In the genomic region with DNA sequence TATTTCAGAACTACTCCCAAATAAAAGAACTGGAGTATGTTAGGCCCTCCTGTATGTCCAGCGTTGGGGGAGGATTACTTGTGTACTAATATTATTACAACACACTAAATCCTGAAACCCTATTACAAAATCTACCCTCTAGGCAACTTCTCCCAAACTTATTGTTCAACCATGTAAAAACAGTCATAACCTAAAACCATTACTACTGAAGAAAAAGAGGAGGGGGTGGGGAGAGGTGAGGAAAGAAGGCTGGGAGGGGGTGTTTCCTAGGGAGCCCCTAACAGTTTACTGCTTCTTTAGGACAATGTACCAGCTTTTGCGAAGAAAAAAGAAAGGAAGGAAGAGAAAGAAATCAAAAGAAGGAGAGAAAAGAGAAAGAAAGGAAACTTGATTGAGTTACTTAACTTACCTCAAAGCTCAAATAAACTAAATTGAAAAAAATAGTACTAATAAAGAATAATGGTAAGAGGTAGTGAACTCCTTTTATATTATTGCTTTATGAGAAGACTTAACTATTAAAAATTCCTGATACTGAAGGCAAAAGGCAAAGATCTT, we compare ENCODE assay signal across 14 cellular contexts. TPM values are rescaled to one million over a fixed set of nuclear protein-coding genes. Genes with fewer than 3 reads are reported as not detected.
DNase-seq lines count a peak whose midpoint lies in the region; ATAC-seq, FAIRE-seq and TF ChIP-seq lines count a peak whose summit lies in the region.
"Had no signal": no experiment of that assay in that cellular context is flagged by ENCODE, and none has a peak within 500 bp of the region (broad histone marks: within the 10 kb centered on the region; RNA-seq: fewer than 3 reads in every experiment).

No MANE protein-coding gene starts in this region.

- H3K4me2 ChIP-seq in neural cell (ENCODE audit: low read length), result no peak overlapping the region

- no peak overlapping the region for H2AFZ ChIP-seq in neural cell (ENCODE audit: low read depth, low read length)

- intact Hi-C loops in heart right ventricle (cut with DNase I), result loop anchor here in 1 of 10 donors (10.0 kb wide), 1 partner anchor 606 kb away; no protein-coding TSS in a partner anchor

- H3K79me2 ChIP-seq in neural cell (replicated peaks; ENCODE audit: insufficient read depth, low read length), result peaks cover 73% of the 10 kb centered on the region

- H3K4me3 ChIP-seq in AG09309 (ENCODE audit: control insufficient read depth, low read depth, low read length) (peak overlapping the region; percentile 92), NT2/D1 (ENCODE audit: insufficient read length, low read depth) (peak overlapping the region; percentile 93), fibroblast of pulmonary artery (replicated peaks; ENCODE audit: low read depth, low read length) (no peak overlapping the region), neural cell (ENCODE audit: low read length) (peak overlapping the region; percentile 78), brain microvascular endothelial cell (ENCODE audit: low read depth, low read length) (no peak overlapping the region), heart right ventricle (peak overlapping the region in 2 of 10 donors; percentile 54 to 63)
- H3K4me3 ChIP-seq: body of pancreas, thoracic aorta had no signal

- no peak for FAIRE-seq in GM12892 (lab: Jason Lieb, UNC)

- peaks cover 8% of the 10 kb centered on the region for H3K36me3 ChIP-seq in NT2/D1 (ENCODE audit: insufficient read depth, insufficient read length, low read length)
- H3K36me3 ChIP-seq in neural cell (ENCODE audit: insufficient read depth, low read length), result no peaks in the 10 kb centered on the region
- no peaks in the 10 kb centered on the region for H3K36me3 ChIP-seq in brain microvascular endothelial cell (replicated peaks)
- no peaks in the 10 kb centered on the region for H3K36me3 ChIP-seq in heart right ventricle
- H3K36me3 ChIP-seq: thoracic aorta had no signal

- H3K4me1 Mint-ChIP-seq in stimulated activated naive CD8-positive, alpha-beta T cell treated with anti-CD3 and anti-CD28 coated beads, Interleukin-15, amount 100 ng/mL, for 72 hours, result peaks cover 16% of the 10 kb centered on the region

- TF ChIP-seq RAD21 in neural cell (conservative IDR thresholded peaks at IDR 0.05), result no peak

- no peaks in the 10 kb centered on the region for H3K9me2 ChIP-seq in neural cell (ENCODE audit: insufficient read depth, low read length)

- no peak for TF ChIP-seq CTCF in AG09309 (IDR thresholded peaks at IDR 0.05; ENCODE audit: control insufficient read depth, insufficient read depth, low read depth, low read length, missing control alignments)
- no peak for TF ChIP-seq CTCF in fibroblast of pulmonary artery (IDR thresholded peaks at IDR 0.05; ENCODE audit: low read length, missing control alignments)
- no peak for TF ChIP-seq CTCF in neural cell (IDR thresholded peaks at IDR 0.05; ENCODE audit: poor library complexity, severe bottlenecking)
- TF ChIP-seq CTCF in brain microvascular endothelial cell (IDR thresholded peaks at IDR 0.05; ENCODE audit: low read depth, low read length, missing control alignments), result no peak
- TF ChIP-seq CTCF in heart right ventricle (IDR thresholded peaks at IDR 0.05), result no peak

- TF ChIP-seq POLR2A in GM12892 (IDR thresholded peaks at IDR 0.05; ENCODE audit: low read depth, low read length), result no peak

- H3K27me3 ChIP-seq in NT2/D1 (ENCODE audit: insufficient read depth, insufficient read length) (no peaks in the 10 kb centered on the region), neural cell (ENCODE audit: insufficient read depth, low read depth, low read length) (peaks cover 46% of the 10 kb centered on the region), brain microvascular endothelial cell (replicated peaks) (peaks cover 33% of the 10 kb centered on the region), heart right ventricle (peaks cover 24 to 97% (median 82%) of the 10 kb centered on the region in 7 donors)

- H3K9me3 ChIP-seq in NT2/D1 (ENCODE audit: insufficient read depth, low read length), result no peaks in the 10 kb centered on the region
- H3K9me3 ChIP-seq in neural cell (ENCODE audit: low read length), result no peaks in the 10 kb centered on the region
- H3K9me3 ChIP-seq in heart right ventricle, result no peaks in the 10 kb centered on the region
- H3K9me3 ChIP-seq: body of pancreas, thoracic aorta had no signal

- H3K4me3 Mint-ChIP-seq in stimulated activated naive CD8-positive, alpha-beta T cell treated with anti-CD3 and anti-CD28 coated beads, Interleukin-15, amount 100 ng/mL, for 72 hours, result no peak overlapping the region

- no peak for TF ChIP-seq EP300 in neural cell (conservative IDR thresholded peaks at IDR 0.05; ENCODE audit: poor library complexity, severe bottlenecking)

- ATAC-seq in stimulated activated naive CD8-positive, alpha-beta T cell treated with anti-CD3 and anti-CD28 coated beads, Interleukin-15, amount 100 ng/mL, for 72 hours, result no peak
- no peak for ATAC-seq in heart right ventricle
- ATAC-seq: body of pancreas had no signal

- no peaks in the 10 kb centered on the region for H4K20me1 ChIP-seq in neural cell (ENCODE audit: insufficient read depth)

- peaks cover 76% of the 10 kb centered on the region for H3K27me3 Mint-ChIP-seq in stimulated activated naive CD8-positive, alpha-beta T cell treated with anti-CD3 and anti-CD28 coated beads, Interleukin-15, amount 100 ng/mL, for 72 hours

- no peak overlapping the region for H3K27ac Mint-ChIP-seq in stimulated activated naive CD8-positive, alpha-beta T cell treated with anti-CD3 and anti-CD28 coated beads, Interleukin-15, amount 100 ng/mL, for 72 hours

- 77 to 85% methylated on average over 2 of the region's 2 CpGs for WGBS in heart right ventricle, 2 donors

- in situ Hi-C loops in brain microvascular endothelial cell (cut with HindIII; ENCODE audit: low pct_ligation_motif_present, low sequenced_read_pairs), result no loop called here

- H3K4me1 ChIP-seq in NT2/D1 (ENCODE audit: insufficient read depth, insufficient read length), result peaks cover 3% of the 10 kb centered on the region
- peaks cover 0 to 34% (median 18%) of the 10 kb centered on the region in 9 donors for H3K4me1 ChIP-seq in heart right ventricle

- H3K27ac ChIP-seq in neural cell (ENCODE audit: low read length), result no peak overlapping the region
- no peak overlapping the region for H3K27ac ChIP-seq in brain microvascular endothelial cell
- no peak overlapping the region for H3K27ac ChIP-seq in heart right ventricle
- H3K27ac ChIP-seq: body of pancreas, thoracic aorta had no signal

- peak overlapping the region; percentile 98 for H3K9ac ChIP-seq in NT2/D1 (ENCODE audit: insufficient read length, low read depth)
- H3K9ac ChIP-seq in neural cell (ENCODE audit: low read length), result no peak overlapping the region

- DNase-seq in AG09309 (ENCODE audit: low read depth) (no peak), NT2/D1 (ENCODE audit: low read depth, low spot score) (no peak), fibroblast of pulmonary artery (ENCODE audit: low read depth) (peak; percentile 40), GM12892 (ENCODE audit: insufficient read length) (no peak), brain microvascular endothelial cell (no peak), heart right ventricle (no peak)
- no peak for DNase-seq in stimulated activated naive CD8-positive, alpha-beta T cell treated with anti-CD3 and anti-CD28 coated beads, Interleukin-15, amount 100 ng/mL, for 72 hours
- DNase-seq: activated CD4-positive, CD25-positive, alpha-beta regulatory T cell treated with anti-CD3 and anti-CD28 coated beads, Interleukin-2, amount 50 U/mL, for 72 hours; activated T-cell treated with anti-CD3 and anti-CD28 coated beads, Interleukin-2, amount 50 U/mL, for 48 hours; body of pancreas; NCI-H524 treated with DMSO at 0.1 percent for 48 hours; SHP77 treated with DMSO at 0.1 percent for 48 hours had no signal

- H3K9me3 Mint-ChIP-seq in stimulated activated naive CD8-positive, alpha-beta T cell treated with anti-CD3 and anti-CD28 coated beads, Interleukin-15, amount 100 ng/mL, for 72 hours, result peaks cover 0 to 6% of the 10 kb centered on the region in 2 donors

- H3F3A ChIP-seq in neural cell (ENCODE audit: insufficient read depth, low read length, poor library complexity, severe bottlenecking), result no peaks in the 10 kb centered on the region

TF ChIP-seq in neural cell, 6 proteins besides CTCF, POLR2A, EP300 and RAD21:
- TF ChIP-seq POLR2AphosphoS5 (IDR thresholded peaks at IDR 0.05) (no peak), SMC3 (conservative IDR thresholded peaks at IDR 0.05; ENCODE audit: poor library complexity) (no peak)
TF ChIP-seq in neural cell: peak in this region for 0.

RNA-seq across cellular contexts. Expression of a gene that starts 2.3 kb away (rescaled TPM):
- polyA plus RNA-seq in neural cell (0.08 and 0.22 TPM in 2 replicates), heart right ventricle (under 1 TPM; 0.22 to 0.25 TPM)
- polyA minus RNA-seq in neural cell, result 0.69 and 2.4 TPM in 2 replicates
- polyA plus RNA-seq in GM12892 (2012; ENCODE audit: missing spikeins), result not detected
- 1 to 10 TPM in 2 of 10 donors, under 1 TPM in 7, not detected in 1; 0.05 to 2.0 (median 0.56) TPM for total RNA-seq in heart right ventricle
- total RNA-seq: thoracic aorta had no signal

Comparison
In these comparisons a context has a peak if more than half of its experiments do, and no peak if none do; other contexts are left out.
1. H3K4me3 ChIP-seq: peak in AG09309 (single experiment), NT2/D1 (single experiment) and neural cell (single experiment); none in fibroblast of pulmonary artery (single experiment) and brain microvascular endothelial cell (single experiment).